Comparison of ENCODE assay signal across 17 cellular contexts in the genomic region with DNA sequence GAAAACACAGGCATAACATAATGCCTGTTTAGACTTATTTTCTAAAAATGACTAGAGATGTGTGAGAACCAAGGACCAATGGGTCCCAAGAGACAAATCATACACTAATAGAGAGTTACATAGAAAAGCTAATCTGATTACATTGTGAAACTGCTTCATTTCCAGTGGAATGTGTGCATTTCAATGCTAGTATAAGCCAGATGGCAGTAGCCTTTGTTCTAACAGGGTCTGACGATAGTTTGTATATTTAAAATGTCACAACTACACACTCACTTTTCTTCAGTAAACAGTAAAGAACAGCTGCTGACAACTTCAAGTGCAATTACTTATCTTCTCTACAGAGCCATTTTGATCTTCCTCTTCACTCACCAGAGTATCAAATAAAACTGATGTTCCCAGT. TPM values are rescaled to one million over a fixed set of nuclear protein-coding genes. Genes with fewer than 3 reads are reported as not detected.
DNase-seq lines count a peak whose midpoint lies in the region; ATAC-seq lines count a peak whose summit lies in the region.
"Had no signal": no experiment of that assay in that cellular context is flagged by ENCODE, and none has a peak within 500 bp of the region (broad histone marks: within the 10 kb centered on the region; RNA-seq: fewer than 3 reads in every experiment).

No MANE protein-coding gene starts in this region.

- H3K4me1 ChIP-seq in Karpas-422 (ENCODE audit: low read length): peaks cover 4% of the 10 kb centered on the region; the same call in 1 of the 2 replicates
- H3K4me1 ChIP-seq: BLaER1 treated with 17β-estradiol and CSF1 and Interleukin-3, amounts not matched to agents 10 nM and 100 nM had no signal

- intact Hi-C loops in posterior cingulate gyrus (cut with DNase I): loop anchor here (10.0 kb wide), 2 partner anchors 792 to 1582 kb away; no protein-coding TSS in a partner anchor

- H4K20me1 ChIP-seq in Karpas-422 (ENCODE audit: insufficient read depth, low read depth, low read length): no peaks in the 10 kb centered on the region
- H4K20me1 ChIP-seq: BLaER1 treated with 17β-estradiol and CSF1 and Interleukin-3, amounts not matched to agents 10 nM and 100 nM had no signal

- no peak overlapping the region for H3K9ac ChIP-seq in Karpas-422 (ENCODE audit: low read length)
- H3K9ac ChIP-seq in SK-N-MC (ENCODE audit: insufficient read length): peak overlapping the region; percentile 16
- H3K9ac ChIP-seq: BLaER1 treated with 17β-estradiol and CSF1 and Interleukin-3, amounts not matched to agents 10 nM and 100 nM had no signal

- H3K79me2 ChIP-seq in Karpas-422 (ENCODE audit: low read length): no peaks in the 10 kb centered on the region

- H3K36me3 ChIP-seq in Karpas-422 (ENCODE audit: insufficient read depth, low read length) (no peaks in the 10 kb centered on the region), SK-N-MC (ENCODE audit: insufficient read depth, low read length) (no peaks in the 10 kb centered on the region)
- H3K36me3 ChIP-seq: BLaER1 treated with 17β-estradiol and CSF1 and Interleukin-3, amounts not matched to agents 10 nM and 100 nM had no signal

- DNase-seq in NCI-H1092 treated with DMSO at 0.1 percent for 48 hours (lab: John Stamatoyannopoulos, UW): peak; percentile 52
- DNase-seq in NCI-H1092 (lab: John Stamatoyannopoulos, UW): no peak
- no peak for DNase-seq in Karpas-422
- DNase-seq in NCI-H524 (lab: John Stamatoyannopoulos, UW): peak; percentile 55 to 90
- no peak for DNase-seq in SK-N-MC (ENCODE audit: low read depth, low spot score)
- DNase-seq in Ammon's horn (ENCODE audit: low spot score): no peak
- no peak for DNase-seq in posterior cingulate gyrus
- DNase-seq: DMS153; NCI-H2029; NK-92 treated with Interleukin-12 subunit alpha and Interleukin-12 subunit beta, amount 100 ng/mL, for 24 hours; T-helper 17 cell had no signal

- H3K27ac ChIP-seq in Karpas-422 (ENCODE audit: low read length) (no peak overlapping the region), SK-N-MC (no peak overlapping the region)
- H3K27ac ChIP-seq: 22Rv1; BLaER1 treated with 17β-estradiol and CSF1 and Interleukin-3, amounts not matched to agents 10 nM and 100 nM; RWPE1 had no signal

- no peaks in the 10 kb centered on the region for H3K9me2 ChIP-seq in Karpas-422 (replicated peaks; ENCODE audit: insufficient read depth, low read length)

- H3K4me3 ChIP-seq in Karpas-422 (ENCODE audit: low read length): no peak overlapping the region
- no peak overlapping the region; the same call in 1 of the 2 replicates for H3K4me3 ChIP-seq in SK-N-MC
- H3K4me3 ChIP-seq: BLaER1 treated with 17β-estradiol and CSF1 and Interleukin-3, amounts not matched to agents 10 nM and 100 nM had no signal

- peak overlapping the region; percentile 67 for H2AFZ ChIP-seq in Karpas-422 (ENCODE audit: low read length)

- no peak for ATAC-seq in HG02798 (IDR thresholded peaks at IDR 0.05; ENCODE audit: poor library complexity, unreplicated experiment)
- ATAC-seq: HCT116, T-helper 17 cell had no signal

- H3K4me2 ChIP-seq in Karpas-422 (ENCODE audit: low read depth, low read length, poor library complexity, severe bottlenecking): no peak overlapping the region
- H3K4me2 ChIP-seq: BLaER1 treated with 17β-estradiol and CSF1 and Interleukin-3, amounts not matched to agents 10 nM and 100 nM had no signal

- no peaks in the 10 kb centered on the region for H3K27me3 ChIP-seq in Karpas-422 (ENCODE audit: low read length)
- H3K27me3 ChIP-seq: BLaER1 treated with 17β-estradiol and CSF1 and Interleukin-3, amounts not matched to agents 10 nM and 100 nM had no signal

- H3K9me3 ChIP-seq in Karpas-422 (ENCODE audit: low read length) (no peaks in the 10 kb centered on the region; the same call in 1 of the 2 replicates), SK-N-MC (ENCODE audit: low read depth, low read length) (no peaks in the 10 kb centered on the region; the same call in 1 of the 2 replicates)

RNA-seq across cellular contexts. Expression of a gene that starts 4.3 kb away (rescaled TPM):
- not detected in 2 replicates for total RNA-seq in Karpas-422 (2014; rRNA removed; shearing (Covaris generic); ENCODE audit: low replicate concordance)
- total RNA-seq: HT1080 had no signal

Comparison
In these comparisons a context has a peak if more than half of its experiments do, and no peak if none do; other contexts are left out.
1. DNase-seq: peak in NCI-H1092 treated with DMSO at 0.1 percent for 48 hours (single experiment) and NCI-H524 (2 of 2); none in NCI-H1092 (single experiment), Karpas-422 (single experiment), SK-N-MC (single experiment), Ammon's horn (single experiment) and posterior cingulate gyrus (0 of 10).